In genomic region chr1:35929730-35930592, GRCh38 we compare ENCODE assay signal across 8 cellular contexts. TPM values are rescaled to one million over a fixed set of nuclear protein-coding genes. Genes with fewer than 3 reads are reported as not detected.
DNase-seq lines count a peak whose midpoint lies in the region; ATAC-seq and TF ChIP-seq lines count a peak whose summit lies in the region.

No MANE protein-coding gene starts in this region.

- H3K9me2 ChIP-seq in GM23248 (ENCODE audit: insufficient read depth) = no peaks in the 10 kb centered on the region

- DNase-seq in AML-193 (lab: John Stamatoyannopoulos, UW) (peak; percentile 54 to 60), GM23248 (peak; percentile 81), NCI-H748 treated with DMSO at 0.1 percent for 48 hours (lab: John Stamatoyannopoulos, UW) (peak; percentile 31), fibroblast of lung (ENCODE audit: low read depth in 2 of 2) (peak; percentile 63 to 67)
- peak; percentile 61 for DNase-seq in activated T-cell treated with anti-CD3 and anti-CD28 coated beads, Interleukin-2, amount 50 U/mL, for 24 hours
- DNase-seq in naive thymus-derived CD8-positive, alpha-beta T cell = peak in 9 of 10 donors; percentile 17 to 70 (median 43)

- H3K9me3 ChIP-seq in GM23248 (ENCODE audit: low read depth) (no peaks in the 10 kb centered on the region), fibroblast of lung (ENCODE audit: control insufficient read depth, insufficient read depth, low read depth, low read length) (no peaks in the 10 kb centered on the region)

- peak overlapping the region; percentile 90 for H3K4me3 Mint-ChIP-seq in activated T-cell treated with anti-CD3 and anti-CD28 coated beads, Interleukin-2, amount 50 U/mL, for 24 hours
- peak overlapping the region; percentile 85 to 97 (median 92) for H3K4me3 Mint-ChIP-seq in naive thymus-derived CD8-positive, alpha-beta T cell

- peak; percentile 14 to 18 for ATAC-seq in naive thymus-derived CD8-positive, alpha-beta T cell
- ATAC-seq in HG03342 (IDR thresholded peaks at IDR 0.05; ENCODE audit: unreplicated experiment) = no peak

- H3K79me2 ChIP-seq in GM23248 (ENCODE audit: insufficient read depth) (peaks cover 48% of the 10 kb centered on the region), fibroblast of lung (ENCODE audit: control insufficient read depth, insufficient read depth, low read length) (peaks cover 31% of the 10 kb centered on the region)

- POLR2A ChIA-PET in naive thymus-derived CD8-positive, alpha-beta T cell (lab: Charles Lee) = interaction anchor here (1.0 to 4.9 kb wide), 11 partner anchors 8 to 899 kb away, joined by 3 to 34 read pairs (median 5); partner anchors contain the start of genes ADPRS, AGO1 and THRAP3

- H3F3A ChIP-seq in GM23248 (ENCODE audit: insufficient read depth) = no peaks in the 10 kb centered on the region; the same call in 1 of the 2 replicates

- H3K36me3 Mint-ChIP-seq in activated T-cell treated with anti-CD3 and anti-CD28 coated beads, Interleukin-2, amount 50 U/mL, for 24 hours (ENCODE audit: low read depth) = peaks cover 19% of the 10 kb centered on the region
- H3K36me3 Mint-ChIP-seq in naive thymus-derived CD8-positive, alpha-beta T cell = no peaks in the 10 kb centered on the region

- H2AFZ ChIP-seq in GM23248 (peak overlapping the region; percentile 81), fibroblast of lung (ENCODE audit: low read length) (peak overlapping the region; percentile 34)

- H3K27ac ChIP-seq in GM23248 = peak overlapping the region; percentile 89
- peak overlapping the region; percentile 84 for H3K27ac ChIP-seq in fibroblast of lung (ENCODE audit: insufficient read depth, low read length)
- H3K27ac ChIP-seq in temporal lobe (ENCODE audit: low read depth, low read length) = peak overlapping the region; percentile 92

- in situ Hi-C loops in GM23248 (cut with MboI) = no loop called here

- H3K4me1 ChIP-seq in GM23248 (ENCODE audit: insufficient read depth) (peaks cover 19% of the 10 kb centered on the region), fibroblast of lung (ENCODE audit: control insufficient read depth, extremely low read depth, insufficient read depth, low read length) (peaks cover 4% of the 10 kb centered on the region)

- H3K27ac Mint-ChIP-seq in activated T-cell treated with anti-CD3 and anti-CD28 coated beads, Interleukin-2, amount 50 U/mL, for 24 hours = peak overlapping the region; percentile 97
- H3K27ac Mint-ChIP-seq in naive thymus-derived CD8-positive, alpha-beta T cell = peak overlapping the region; percentile 94 to 99 (median 98)

- H4K20me1 ChIP-seq in GM23248 (ENCODE audit: insufficient read depth) (no peaks in the 10 kb centered on the region), fibroblast of lung (ENCODE audit: control insufficient read depth, extremely low read depth, insufficient read depth, low read length) (no peaks in the 10 kb centered on the region)

- H3K9me3 Mint-ChIP-seq in activated T-cell treated with anti-CD3 and anti-CD28 coated beads, Interleukin-2, amount 50 U/mL, for 24 hours = no peaks in the 10 kb centered on the region
- no peaks in the 10 kb centered on the region for H3K9me3 Mint-ChIP-seq in naive thymus-derived CD8-positive, alpha-beta T cell

- peaks cover 39% of the 10 kb centered on the region for H3K4me1 Mint-ChIP-seq in activated T-cell treated with anti-CD3 and anti-CD28 coated beads, Interleukin-2, amount 50 U/mL, for 24 hours (ENCODE audit: low read depth)
- peaks cover 6 to 37% (median 33%) of the 10 kb centered on the region in 4 donors for H3K4me1 Mint-ChIP-seq in naive thymus-derived CD8-positive, alpha-beta T cell

- H3K4me3 ChIP-seq in GM23248 (peak overlapping the region; percentile 88), fibroblast of lung (replicated peaks in 1 of 4; ENCODE audit: control extremely low read depth in 1 of 4, insufficient read depth in 1 of 4, low read depth in 3 of 4, low read length in 4 of 4) (peak overlapping the region; percentile 60 to 86 (median 84))

- H3K4me2 ChIP-seq in GM23248 (ENCODE audit: unreplicated experiment) (peak overlapping the region; percentile 81), fibroblast of lung (ENCODE audit: extremely low read depth, insufficient read depth, low read length) (peak overlapping the region; percentile 46)

- no peaks in the 10 kb centered on the region for H3K36me3 ChIP-seq in GM23248 (ENCODE audit: low read depth)
- no peaks in the 10 kb centered on the region for H3K36me3 ChIP-seq in fibroblast of lung (ENCODE audit: control insufficient read depth, insufficient read depth, low read length)

- H3K9ac ChIP-seq in GM23248 (peak overlapping the region; percentile 89), fibroblast of lung (ENCODE audit: insufficient read depth, low read length) (peak overlapping the region; percentile 92)

- H3K27me3 ChIP-seq in GM23248 (replicated peaks; ENCODE audit: insufficient read depth) = no peaks in the 10 kb centered on the region
- H3K27me3 ChIP-seq in fibroblast of lung (ENCODE audit: control insufficient read depth, insufficient read depth, low read length) = no peaks in the 10 kb centered on the region

- TF ChIP-seq CTCF in fibroblast of lung (conservative IDR thresholded peaks at IDR 0.05 in 1 of 2, IDR thresholded peaks at IDR 0.05 in 1 of 2; ENCODE audit: low read depth in 1 of 2, low read length in 2 of 2) = no peak

- no peaks in the 10 kb centered on the region for H3K27me3 Mint-ChIP-seq in activated T-cell treated with anti-CD3 and anti-CD28 coated beads, Interleukin-2, amount 50 U/mL, for 24 hours
- H3K27me3 Mint-ChIP-seq in naive thymus-derived CD8-positive, alpha-beta T cell = no peaks in the 10 kb centered on the region

- 2% methylated on average over 15 of the region's 15 CpGs for WGBS in GM23248 (ENCODE audit: low coverage in 1 of 2, low lambda C conversion rate in 2 of 2, missing lambda C conversion rate in 2 of 2), 2 experiments

RNA-seq across cellular contexts. Expression of gene AGO3, which starts 0.9 kb away (rescaled TPM):
- 7.9 and 26.7 TPM in 2 replicates for total RNA-seq in GM23248 (2014; rRNA removed; shearing (Covaris generic))
- polyA plus RNA-seq in GM23248 (2016; fragmentation: Nextera tagmentation; extraction: Ambion mirVana) = 14.2 and 14.8 TPM in 2 replicates
- 7.4 and 12.9 TPM in 2 replicates for total RNA-seq in fibroblast of lung
- 17.4 and 19.6 TPM in 2 replicates for polyA plus RNA-seq in fibroblast of lung
- 8.9 and 9.0 TPM in 2 replicates for polyA plus RNA-seq in fibroblast of lung (2012)
- polyA minus RNA-seq in fibroblast of lung (ENCODE audit: low replicate concordance) = 95.7 and 113 TPM in 2 replicates
- 10 to 100 TPM; 38.6 to 40.8 TPM for total RNA-seq in naive thymus-derived CD8-positive, alpha-beta T cell
- polyA plus RNA-seq in naive thymus-derived CD8-positive, alpha-beta T cell = 10 to 100 TPM in 1 of 3 donors, 1 to 10 TPM in 2; 5.7 to 16.8 (median 8.6) TPM
- 18.9 TPM for total RNA-seq in temporal lobe

RNA-seq across cellular contexts. Expression of gene AGO1, which starts 47.0 kb away (rescaled TPM):
- 11.0 and 13.8 TPM in 2 replicates for total RNA-seq in GM23248 (2014; rRNA removed; shearing (Covaris generic))
- 5.5 and 6.1 TPM in 2 replicates for polyA plus RNA-seq in GM23248 (2016; fragmentation: Nextera tagmentation; extraction: Ambion mirVana)
- 6.9 and 7.6 TPM in 2 replicates for total RNA-seq in fibroblast of lung
- 12.8 and 17.5 TPM in 2 replicates for polyA plus RNA-seq in fibroblast of lung
- 11.5 and 11.7 TPM in 2 replicates for polyA plus RNA-seq in fibroblast of lung (2012)
- polyA minus RNA-seq in fibroblast of lung (ENCODE audit: low replicate concordance) = 53.6 and 74.9 TPM in 2 replicates
- total RNA-seq in naive thymus-derived CD8-positive, alpha-beta T cell = 10 to 100 TPM; 27.7 to 28.3 TPM
- polyA plus RNA-seq in naive thymus-derived CD8-positive, alpha-beta T cell = 1 to 10 TPM; 6.1 to 9.9 (median 7.9) TPM
- total RNA-seq in temporal lobe = 15.5 TPM

Comparison
In these comparisons a context has a peak if more than half of its experiments do, and no peak if none do; other contexts are left out.
1. DNase-seq: peak in every context shown above with its lines; median percentile 81 in GM23248; 65 in fibroblast of lung; 61 in activated T-cell treated with anti-CD3 and anti-CD28 coated beads, Interleukin-2, amount 50 U/mL, for 24 hours; 57 in AML-193; 43 in naive thymus-derived CD8-positive, alpha-beta T cell; 31 in NCI-H748 treated with DMSO at 0.1 percent for 48 hours.